ENCODE assay signal across 30 cellular contexts in genomic region chr1:167420510-167420909, GRCh38.
DNase-seq lines count a peak whose midpoint lies in the region; ATAC-seq and TF ChIP-seq lines count a peak whose summit lies in the region.
"Had no signal": no experiment of that assay in that cellular context is flagged by ENCODE, and none has a peak within 500 bp of the region (broad histone marks: within the 10 kb centered on the region; RNA-seq: fewer than 3 reads in every experiment).

No MANE protein-coding gene starts in this region.

- H2BK5ac ChIP-seq in H9 (ENCODE audit: insufficient read length, low read length), result no peak overlapping the region

- no peak overlapping the region for H2BK15ac ChIP-seq in H9 (ENCODE audit: low read depth, low read length)

- no peaks in the 10 kb centered on the region for H3K9me2 ChIP-seq in PC-3 (replicated peaks; ENCODE audit: low read length)
- H3K9me2 ChIP-seq: SK-N-SH had no signal

- peaks cover 27 to 40% of the 10 kb centered on the region in 2 experiments for H3K4me1 Mint-ChIP-seq in H9
- H3K4me1 Mint-ChIP-seq: activated CD4-positive, alpha-beta T cell treated with anti-CD3 and anti-CD28 coated beads, Interleukin-2, amount 10 ng/mL, durations not matched to agents 24 days and 14 days; activated naive CD4-positive, alpha-beta T cell treated with anti-CD3 and anti-CD28 coated beads, Interleukin-2, amount 10 ng/mL, durations not matched to agents 7 days and 5 days; mesothelial cell of epicardium had no signal

- no CpG with 5 or more reads among the region's 3 CpGs for WGBS in H9 (ENCODE audit: extremely low coverage, insufficient read length, low lambda C conversion rate)

- ATAC-seq in PC-3 (peak; percentile 46; the same call in 1 of the 2 replicates), GM19452 (IDR thresholded peaks at IDR 0.05; ENCODE audit: unreplicated experiment) (no peak)
- ATAC-seq: esophagus mucosa; GM12878; left lung; naive thymus-derived CD4-positive, alpha-beta T cell had no signal

- no peaks in the 10 kb centered on the region for H3K9me3 Mint-ChIP-seq in H9
- H3K9me3 Mint-ChIP-seq: activated CD4-positive, alpha-beta T cell treated with anti-CD3 and anti-CD28 coated beads, Interleukin-2, amount 10 ng/mL, durations not matched to agents 24 days and 14 days; activated naive CD4-positive, alpha-beta T cell treated with anti-CD3 and anti-CD28 coated beads, Interleukin-2, amount 10 ng/mL, durations not matched to agents 7 days and 5 days; CD14-positive monocyte; immature natural killer cell; mesothelial cell of epicardium; naive thymus-derived CD4-positive, alpha-beta T cell; T-helper 1 cell treated with Interleukin-12 subunit alpha and Interleukin-12 subunit beta and Interleukin-4 antibody, amounts not matched to agents 30 μg/mL and 1 μg/mL, for 36 hours had no signal

- H3K14ac ChIP-seq in H9 (ENCODE audit: insufficient read depth, low read length), result no peak overlapping the region

- H3K4me3 Mint-ChIP-seq in H9, result no peak overlapping the region
- H3K4me3 Mint-ChIP-seq: activated CD4-positive, alpha-beta T cell treated with anti-CD3 and anti-CD28 coated beads, Interleukin-2, amount 10 ng/mL, durations not matched to agents 24 days and 14 days; activated naive CD4-positive, alpha-beta T cell treated with anti-CD3 and anti-CD28 coated beads, Interleukin-2, amount 10 ng/mL, durations not matched to agents 7 days and 5 days; CD14-positive monocyte; immature natural killer cell; mesothelial cell of epicardium; naive thymus-derived CD4-positive, alpha-beta T cell; T-helper 1 cell treated with Interleukin-12 subunit alpha and Interleukin-12 subunit beta and Interleukin-4 antibody, amounts not matched to agents 30 μg/mL and 1 μg/mL, for 36 hours had no signal

- no peak overlapping the region for H3T11ph ChIP-seq in H9 (ENCODE audit: low read length)

- no peak overlapping the region for H3K4me2 ChIP-seq in H9 (ENCODE audit: insufficient read depth, insufficient read length, low read length)
- H3K4me2 ChIP-seq in PC-3 (ENCODE audit: low read length), result no peak overlapping the region
- H3K4me2 ChIP-seq: SK-N-SH had no signal

- no peak overlapping the region for H4K8ac ChIP-seq in H9 (replicated peaks; ENCODE audit: insufficient read length, low read depth, low read length)

- H4K20me1 ChIP-seq in H9 (ENCODE audit: control insufficient read depth, insufficient read depth, insufficient read length) (no peaks in the 10 kb centered on the region), PC-3 (ENCODE audit: low read length) (no peaks in the 10 kb centered on the region)

- H2AFZ ChIP-seq in H9 (ENCODE audit: low read length), result no peak overlapping the region
- no peak overlapping the region for H2AFZ ChIP-seq in PC-3 (ENCODE audit: low read length)

- H3K9ac ChIP-seq in H9 (ENCODE audit: extremely low read depth, insufficient read length, low read length), result no peak overlapping the region
- H3K9ac ChIP-seq in PC-3 (ENCODE audit: low read length), result no peak overlapping the region
- H3K9ac ChIP-seq: SK-N-SH had no signal

- H2BK20ac ChIP-seq in H9 (ENCODE audit: low read depth, low read length, poor library complexity, severe bottlenecking), result no peak overlapping the region

- intact Hi-C loops in PC-3 (cut with micrococcal nuclease), result loop anchor here (2.0 kb wide), 1 partner anchor 16 kb away; no protein-coding TSS in a partner anchor

- H3K4me3 ChIP-seq in PC-3 (ENCODE audit: low read length) (no peak overlapping the region), choroid plexus epithelial cell (ENCODE audit: low read depth, low read length) (no peak overlapping the region)
- H3K4me3 ChIP-seq: colonic mucosa, GM12878, left lung had no signal

- POLR2A ChIA-PET in PC-3 (lab: Charles Lee; ENCODE audit: unreplicated experiment), result no interaction called here

- H3K9me3 ChIP-seq in H9 (ENCODE audit: control insufficient read depth, low read depth, low read length) (no peaks in the 10 kb centered on the region), PC-3 (ENCODE audit: low read length) (no peaks in the 10 kb centered on the region)
- H3K9me3 ChIP-seq: colonic mucosa, left lung, SK-N-SH had no signal

- H2BK120ac ChIP-seq in H9 (ENCODE audit: low read depth, low read length, poor library complexity, severe bottlenecking), result no peak overlapping the region

- no peak for TF ChIP-seq CTCF in H9 (conservative IDR thresholded peaks at IDR 0.05)
- TF ChIP-seq CTCF in PC-3 (conservative IDR thresholded peaks at IDR 0.05; ENCODE audit: low read depth, low read length), result no peak
- no peak for TF ChIP-seq CTCF in choroid plexus epithelial cell (conservative IDR thresholded peaks at IDR 0.05; ENCODE audit: low read depth, low read length)

- H3K36me3 ChIP-seq in PC-3 (ENCODE audit: low read depth, low read length), result no peaks in the 10 kb centered on the region
- H3K36me3 ChIP-seq: colonic mucosa had no signal

- H2BK12ac ChIP-seq in H9 (ENCODE audit: insufficient read length, low read depth, low read length), result no peak overlapping the region

- no peak overlapping the region for H3K56ac ChIP-seq in H9 (ENCODE audit: insufficient read length, low read depth, low read length)

- H3K79me2 ChIP-seq in H9 (ENCODE audit: insufficient read depth, low read length) (no peaks in the 10 kb centered on the region), PC-3 (ENCODE audit: low read length) (no peaks in the 10 kb centered on the region)

- H3K27ac ChIP-seq in H9 (ENCODE audit: insufficient read length, low read depth, low read length) (no peak overlapping the region), PC-3 (ENCODE audit: low read length) (no peak overlapping the region)
- H3K27ac ChIP-seq: colonic mucosa, left lung, VCaP had no signal

- H3K4me1 ChIP-seq in H9 (ENCODE audit: insufficient read depth, low read length) (peaks cover 12% of the 10 kb centered on the region; the same call in 1 of the 2 replicates), PC-3 (ENCODE audit: insufficient read depth, low read length) (peaks cover 7% of the 10 kb centered on the region; the same call in 1 of the 2 replicates)
- H3K4me1 ChIP-seq: colonic mucosa, left lung had no signal

- H3K36me3 Mint-ChIP-seq in H9 (ENCODE audit: insufficient read depth in 1 of 3, low read depth in 3 of 3), result peaks cover 15 to 32% (median 26%) of the 10 kb centered on the region in 3 experiments; a peak in 6 of 7 replicates

- peak overlapping the region in 2 of 3 experiments; percentile 9 to 60; a peak in 2 of 7 replicates for H3K27ac Mint-ChIP-seq in H9
- H3K27ac Mint-ChIP-seq: activated CD4-positive, alpha-beta T cell treated with anti-CD3 and anti-CD28 coated beads, Interleukin-2, amount 10 ng/mL, durations not matched to agents 24 days and 14 days; activated naive CD4-positive, alpha-beta T cell treated with anti-CD3 and anti-CD28 coated beads, Interleukin-2, amount 10 ng/mL, durations not matched to agents 7 days and 5 days; mesothelial cell of epicardium; T-helper 1 cell treated with Interleukin-12 subunit alpha and Interleukin-12 subunit beta and Interleukin-4 antibody, amounts not matched to agents 30 μg/mL and 1 μg/mL, for 36 hours had no signal

- BruUV-seq in PC-3 (replicated peaks; lab: Mats Ljungman, UMichigan), result no TSS peak

- no peak overlapping the region for H3K4ac ChIP-seq in H9 (ENCODE audit: low read depth, low read length)

- H4K5ac ChIP-seq in H9 (ENCODE audit: insufficient read length, low read depth, low read length), result no peak overlapping the region

- H3K27me3 Mint-ChIP-seq in H9 (ENCODE audit: low read depth), result no peaks in the 10 kb centered on the region
- H3K27me3 Mint-ChIP-seq: activated CD4-positive, alpha-beta T cell treated with anti-CD3 and anti-CD28 coated beads, Interleukin-2, amount 10 ng/mL, durations not matched to agents 24 days and 14 days; activated naive CD4-positive, alpha-beta T cell treated with anti-CD3 and anti-CD28 coated beads, Interleukin-2, amount 10 ng/mL, durations not matched to agents 7 days and 5 days; naive thymus-derived CD4-positive, alpha-beta T cell had no signal

- no peaks in the 10 kb centered on the region for H3K79me1 ChIP-seq in H9 (ENCODE audit: insufficient read depth, low read depth, low read length, poor library complexity, severe bottlenecking)

- H3K23me2 ChIP-seq in H9 (ENCODE audit: insufficient read length, low read depth, low read length, poor library complexity, severe bottlenecking), result no peaks in the 10 kb centered on the region

- no peak overlapping the region for H4K91ac ChIP-seq in H9 (ENCODE audit: insufficient read length, low read depth, low read length)

- no peaks in the 10 kb centered on the region for H3K27me3 ChIP-seq in H9 (ENCODE audit: insufficient read depth, low read length)
- H3K27me3 ChIP-seq in PC-3 (ENCODE audit: low read length), result no peaks in the 10 kb centered on the region
- H3K27me3 ChIP-seq: colonic mucosa, left lung had no signal

- CTCF ChIA-PET in PC-3 (lab: Charles Lee), result no interaction called here

- DNase-seq in H9 (no peak), PC-3 (peak; percentile 25), choroid plexus epithelial cell (ENCODE audit: low read depth) (peak; percentile 15), islet precursor cell (peak; percentile 54), NCI-H526 treated with DMSO at 0.1 percent for 48 hours (lab: John Stamatoyannopoulos, UW) (no peak), NCI-H2171 treated with DMSO at 0.1 percent for 48 hours (lab: John Stamatoyannopoulos, UW) (no peak), NCI-H446 (lab: John Stamatoyannopoulos, UW) (no peak)
- DNase-seq: activated CD4-positive, alpha-beta T cell treated with anti-CD3 and anti-CD28 coated beads, Interleukin-2, amount 10 ng/mL, durations not matched to agents 24 days and 14 days; activated naive CD4-positive, alpha-beta T cell treated with anti-CD3 and anti-CD28 coated beads, Interleukin-2, amount 10 ng/mL, durations not matched to agents 7 days and 5 days; activated T-cell treated with anti-CD3 and anti-CD28 coated beads, Interleukin-2, amount 50 U/mL, for 48 hours; amygdala; colonic mucosa; effector memory CD4-positive, alpha-beta T cell; hypothalamus; immature natural killer cell; left lung; naive thymus-derived CD4-positive, alpha-beta T cell; NCI-H2029; NCI-H82; occipital lobe; SK-N-SH; stimulated activated CD4-positive, alpha-beta T cell treated with anti-CD3 and anti-CD28 coated beads, Interleukin-15, amount 100 ng/mL, for 24 hours; stimulated activated naive CD4-positive, alpha-beta T cell treated with Interleukin-2 at 50 U/mL for 16 hours had no signal

- no peak overlapping the region for H2AK5ac ChIP-seq in H9 (ENCODE audit: insufficient read length, low read length)

- no peak overlapping the region for H3K18ac ChIP-seq in H9 (ENCODE audit: insufficient read length, low read depth, low read length)

- no peaks in the 10 kb centered on the region for H3F3A ChIP-seq in PC-3 (ENCODE audit: low read length, unreplicated experiment)

- no peak overlapping the region for H3K23ac ChIP-seq in H9 (ENCODE audit: insufficient read length, low read depth, low read length)

Comparison
In these comparisons a context has a peak if more than half of its experiments do, and no peak if none do; other contexts are left out.
1. DNase-seq: peak in PC-3 (single experiment), choroid plexus epithelial cell (single experiment) and islet precursor cell (single experiment); none in H9 (single experiment), NCI-H526 treated with DMSO at 0.1 percent for 48 hours (single experiment), NCI-H2171 treated with DMSO at 0.1 percent for 48 hours (single experiment) and NCI-H446 (0 of 2).